ENCODE assay signal across 12 cellular contexts in the genomic region with DNA sequence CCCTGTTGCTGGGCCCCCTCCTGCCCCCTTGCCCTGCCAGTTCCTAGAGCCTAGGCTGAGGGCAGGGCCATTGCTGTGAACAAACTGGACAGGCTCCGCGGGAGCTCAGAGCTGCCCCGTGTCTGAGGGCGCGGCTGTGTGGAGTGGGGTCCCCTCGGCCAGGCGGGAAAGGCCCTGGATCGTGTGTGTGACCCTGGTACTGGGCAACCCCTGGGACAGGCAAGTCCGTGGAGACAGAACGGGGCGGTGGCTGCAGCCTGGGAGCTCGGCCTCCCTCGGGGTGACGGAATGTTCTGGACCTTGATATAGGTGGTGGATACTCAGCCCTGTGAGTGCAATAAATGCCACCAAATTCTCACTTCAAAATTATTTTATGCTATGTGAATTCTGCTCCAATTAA. TPM values are rescaled to one million over a fixed set of nuclear protein-coding genes. Genes with fewer than 3 reads are reported as not detected.
A peak's percentile ranks its signal among the peaks of the same experiment; 100 is the strongest.
DNase-seq lines count a peak whose midpoint lies in the region; ATAC-seq lines count a peak whose summit lies in the region.
"Had no signal": no experiment of that assay in that cellular context is flagged by ENCODE, and none has a peak within 500 bp of the region (broad histone marks: within the 10 kb centered on the region; RNA-seq: fewer than 3 reads in every experiment).

No MANE protein-coding gene starts in this region.

- CTCF ChIA-PET in activated naive CD4-positive, alpha-beta T cell treated with anti-CD3 and anti-CD28 coated beads for 36 hours (lab: Charles Lee): interaction anchor here (1.4 kb wide), 1 partner anchor 21 kb away, joined by 4 read pairs; no protein-coding TSS in a partner anchor

- H3K36me3 ChIP-seq in SK-N-MC (ENCODE audit: insufficient read depth, low read length): no peaks in the 10 kb centered on the region

- H3K27me3 Mint-ChIP-seq in activated naive CD4-positive, alpha-beta T cell treated with anti-CD3 and anti-CD28 coated beads for 36 hours (ENCODE audit: low read depth): no peaks in the 10 kb centered on the region
- H3K27me3 Mint-ChIP-seq in stimulated activated naive CD8-positive, alpha-beta T cell treated with anti-CD3 and anti-CD28 coated beads, Interleukin-15, amount 100 ng/mL, for 72 hours: no peaks in the 10 kb centered on the region

- H3K4me3 Mint-ChIP-seq in activated naive CD4-positive, alpha-beta T cell treated with anti-CD3 and anti-CD28 coated beads for 36 hours: peak overlapping the region; percentile 62
- H3K4me3 Mint-ChIP-seq in stimulated activated naive CD8-positive, alpha-beta T cell treated with anti-CD3 and anti-CD28 coated beads, Interleukin-15, amount 100 ng/mL, for 72 hours: peak overlapping the region; percentile 80 to 86

- H3K9ac ChIP-seq in SK-N-MC (ENCODE audit: insufficient read length): no peak overlapping the region

- peak; percentile 2 for ATAC-seq in esophagus mucosa
- peak; percentile 2 for ATAC-seq in stimulated activated naive CD8-positive, alpha-beta T cell treated with anti-CD3 and anti-CD28 coated beads, Interleukin-15, amount 100 ng/mL, for 72 hours

- H3K4me1 Mint-ChIP-seq in activated naive CD4-positive, alpha-beta T cell treated with anti-CD3 and anti-CD28 coated beads for 36 hours (ENCODE audit: low read depth): peaks cover 20% of the 10 kb centered on the region
- H3K4me1 Mint-ChIP-seq in stimulated activated naive CD8-positive, alpha-beta T cell treated with anti-CD3 and anti-CD28 coated beads, Interleukin-15, amount 100 ng/mL, for 72 hours: peaks cover 60% of the 10 kb centered on the region

- H3K4me3 ChIP-seq in SK-N-MC: no peak overlapping the region

- DNase-seq in activated naive CD4-positive, alpha-beta T cell treated with anti-CD3 and anti-CD28 coated beads for 36 hours: no peak
- DNase-seq in activated naive CD4-positive, alpha-beta T cell (lab: John Stamatoyannopoulos, UW): no peak
- no peak for DNase-seq in SK-N-MC (ENCODE audit: low read depth, low spot score)
- peak in 1 of 2 donors; percentile 29 for DNase-seq in stimulated activated naive CD8-positive, alpha-beta T cell treated with anti-CD3 and anti-CD28 coated beads, Interleukin-15, amount 100 ng/mL, for 72 hours
- DNase-seq in kidney tubule cell (ENCODE audit: low spot score): no peak
- DNase-seq in NCI-H510A treated with DMSO at 0.1 percent for 48 hours (lab: John Stamatoyannopoulos, UW): no peak
- no peak for DNase-seq in NK-92 treated with Interleukin-12 subunit alpha and Interleukin-12 subunit beta, amount 100 ng/mL, for 24 hours (lab: John Stamatoyannopoulos, UW)
- DNase-seq: NCI-H524 treated with DMSO at 0.1 percent for 48 hours had no signal

- H3K27ac ChIP-seq in SK-N-MC: 0 out of 2 replicates have a peak overlapping the region, but pooled peaks have one; percentile 68

- no peaks in the 10 kb centered on the region for H3K36me3 Mint-ChIP-seq in activated naive CD4-positive, alpha-beta T cell treated with anti-CD3 and anti-CD28 coated beads for 36 hours (ENCODE audit: low read depth)

- peak overlapping the region; percentile 93 for H3K27ac Mint-ChIP-seq in activated naive CD4-positive, alpha-beta T cell treated with anti-CD3 and anti-CD28 coated beads for 36 hours
- H3K27ac Mint-ChIP-seq in stimulated activated naive CD8-positive, alpha-beta T cell treated with anti-CD3 and anti-CD28 coated beads, Interleukin-15, amount 100 ng/mL, for 72 hours: peak overlapping the region; percentile 98 to 99

- H3K9me3 Mint-ChIP-seq in activated naive CD4-positive, alpha-beta T cell treated with anti-CD3 and anti-CD28 coated beads for 36 hours: no peaks in the 10 kb centered on the region
- no peaks in the 10 kb centered on the region for H3K9me3 Mint-ChIP-seq in stimulated activated naive CD8-positive, alpha-beta T cell treated with anti-CD3 and anti-CD28 coated beads, Interleukin-15, amount 100 ng/mL, for 72 hours

- intact Hi-C loops in activated naive CD4-positive, alpha-beta T cell treated with anti-CD3 and anti-CD28 coated beads for 36 hours (cut with micrococcal nuclease): loop anchor here (1.0 to 2.0 kb wide), 2 partner anchors 58 to 65 kb away; no protein-coding TSS in a partner anchor

- no peaks in the 10 kb centered on the region for H3K9me3 ChIP-seq in SK-N-MC (ENCODE audit: low read depth, low read length)

RNA-seq across cellular contexts. Expression of a gene that starts 27.7 kb away (rescaled TPM):
- 10 to 100 TPM; 14.9 to 18.6 TPM for total RNA-seq in activated naive CD4-positive, alpha-beta T cell treated with anti-CD3 and anti-CD28 coated beads for 36 hours
- total RNA-seq in esophagus mucosa: 9.4 TPM

RNA-seq across cellular contexts. Expression of a gene that starts 30.0 kb away (rescaled TPM):
- not detected for total RNA-seq in activated naive CD4-positive, alpha-beta T cell treated with anti-CD3 and anti-CD28 coated beads for 36 hours
- 1.0 TPM for total RNA-seq in esophagus mucosa
- total RNA-seq: frontal cortex, lung microvascular endothelial cell, osteoblast had no signal
